In the genomic region with DNA sequence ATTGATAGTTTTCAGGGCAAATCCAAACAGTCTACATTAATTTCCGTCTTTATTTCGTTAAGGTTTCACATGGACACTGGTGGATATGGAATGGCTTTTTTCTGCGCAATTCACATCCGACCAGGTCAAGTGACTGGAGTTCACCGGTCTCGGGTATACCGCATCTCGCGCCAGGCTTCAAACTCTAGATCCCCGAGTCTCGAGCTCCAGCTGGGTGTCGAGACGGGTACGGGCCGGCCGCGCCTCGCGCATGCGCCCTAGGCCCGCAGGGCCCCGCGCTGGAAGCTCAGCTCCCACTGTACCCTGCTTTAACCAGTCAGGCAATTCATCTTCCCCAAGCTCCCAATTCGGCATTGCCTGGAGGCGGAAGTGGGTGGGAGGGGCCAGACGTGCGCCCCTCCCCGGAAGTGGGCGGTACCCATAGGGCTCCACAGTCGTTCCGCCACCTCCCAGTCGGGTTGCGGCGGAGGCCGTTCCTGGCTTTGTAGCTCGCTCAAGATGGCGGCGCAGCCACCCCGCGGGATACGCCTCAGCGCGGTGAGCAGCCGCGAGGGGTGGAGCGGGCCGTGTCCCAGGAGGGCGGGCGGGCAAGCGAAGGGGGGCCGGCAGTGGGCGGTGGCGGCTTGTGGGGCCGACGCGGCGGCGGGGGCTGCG, we compare ENCODE assay signal across 1 cellular context.
TF ChIP-seq lines count a peak whose summit lies in the region.

A gene with protein sequence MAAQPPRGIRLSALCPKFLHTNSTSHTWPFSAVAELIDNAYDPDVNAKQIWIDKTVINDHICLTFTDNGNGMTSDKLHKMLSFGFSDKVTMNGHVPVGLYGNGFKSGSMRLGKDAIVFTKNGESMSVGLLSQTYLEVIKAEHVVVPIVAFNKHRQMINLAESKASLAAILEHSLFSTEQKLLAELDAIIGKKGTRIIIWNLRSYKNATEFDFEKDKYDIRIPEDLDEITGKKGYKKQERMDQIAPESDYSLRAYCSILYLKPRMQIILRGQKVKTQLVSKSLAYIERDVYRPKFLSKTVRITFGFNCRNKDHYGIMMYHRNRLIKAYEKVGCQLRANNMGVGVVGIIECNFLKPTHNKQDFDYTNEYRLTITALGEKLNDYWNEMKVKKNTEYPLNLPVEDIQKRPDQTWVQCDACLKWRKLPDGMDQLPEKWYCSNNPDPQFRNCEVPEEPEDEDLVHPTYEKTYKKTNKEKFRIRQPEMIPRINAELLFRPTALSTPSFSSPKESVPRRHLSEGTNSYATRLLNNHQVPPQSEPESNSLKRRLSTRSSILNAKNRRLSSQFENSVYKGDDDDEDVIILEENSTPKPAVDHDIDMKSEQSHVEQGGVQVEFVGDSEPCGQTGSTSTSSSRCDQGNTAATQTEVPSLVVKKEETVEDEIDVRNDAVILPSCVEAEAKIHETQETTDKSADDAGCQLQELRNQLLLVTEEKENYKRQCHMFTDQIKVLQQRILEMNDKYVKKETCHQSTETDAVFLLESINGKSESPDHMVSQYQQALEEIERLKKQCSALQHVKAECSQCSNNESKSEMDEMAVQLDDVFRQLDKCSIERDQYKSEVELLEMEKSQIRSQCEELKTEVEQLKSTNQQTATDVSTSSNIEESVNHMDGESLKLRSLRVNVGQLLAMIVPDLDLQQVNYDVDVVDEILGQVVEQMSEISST (plus strand): TSS at position 431 of the 654 bp plus-strand sequence. CDS start 68 bp downstream, at position 499.

TF ChIP-seq in HEK293, 187 proteins besides CTCF, POLR2A, EP300 and RAD21 (continued from another document):
- TF ChIP-seq GLI4 (tag by site-specific recombination; IDR thresholded peaks at IDR 0.05) (0 out of 2 replicates have a peak, but pooled peaks have one; percentile 3), ZNF138 (tag by site-specific recombination; IDR thresholded peaks at IDR 0.05; ENCODE audit: borderline replicate concordance) (no peak), ZNF621 (tag by site-specific recombination; IDR thresholded peaks at IDR 0.05) (no peak), GLIS1 (tag by site-specific recombination; IDR thresholded peaks at IDR 0.05) (0 out of 2 replicates have a peak, but pooled peaks have one; percentile 2), KLF9 (tag by site-specific recombination; IDR thresholded peaks at IDR 0.05; ENCODE audit: low read depth) (peak; percentile 68; the same call in 1 of the 2 replicates), GLIS2 (tag by site-specific recombination; IDR thresholded peaks at IDR 0.05) (no peak), SP7 (tag by site-specific recombination; IDR thresholded peaks at IDR 0.05) (peak; percentile 81), REPIN1 (tag by site-specific recombination; IDR thresholded peaks at IDR 0.05; ENCODE audit: low read depth) (no peak), ZNF701 (tag by site-specific recombination; IDR thresholded peaks at IDR 0.05) (no peak), ZNF184 (tag by site-specific recombination; IDR thresholded peaks at IDR 0.05) (peak; percentile 36)
- TF ChIP-seq, protein P1, sequence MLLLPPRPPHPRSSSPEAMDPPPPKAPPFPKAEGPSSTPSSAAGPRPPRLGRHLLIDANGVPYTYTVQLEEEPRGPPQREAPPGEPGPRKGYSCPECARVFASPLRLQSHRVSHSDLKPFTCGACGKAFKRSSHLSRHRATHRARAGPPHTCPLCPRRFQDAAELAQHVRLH (tag by site-specific recombination; IDR thresholded peaks at IDR 0.05) = no peak
- TF ChIP-seq, protein P2, sequence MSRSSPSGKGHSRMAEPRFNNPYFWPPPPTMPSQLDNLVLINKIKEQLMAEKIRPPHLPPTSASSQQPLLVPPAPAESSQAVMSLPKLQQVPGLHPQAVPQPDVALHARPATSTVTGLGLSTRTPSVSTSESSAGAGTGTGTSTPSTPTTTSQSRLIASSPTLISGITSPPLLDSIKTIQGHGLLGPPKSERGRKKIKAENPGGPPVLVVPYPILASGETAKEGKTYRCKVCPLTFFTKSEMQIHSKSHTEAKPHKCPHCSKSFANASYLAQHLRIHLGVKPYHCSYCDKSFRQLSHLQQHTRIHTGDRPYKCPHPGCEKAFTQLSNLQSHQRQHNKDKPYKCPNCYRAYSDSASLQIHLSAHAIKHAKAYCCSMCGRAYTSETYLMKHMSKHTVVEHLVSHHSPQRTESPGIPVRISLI (tag by site-specific recombination; IDR thresholded peaks at IDR 0.05) = peak; percentile 91; the same call in 1 of the 2 replicates
- TF ChIP-seq, protein P3, sequence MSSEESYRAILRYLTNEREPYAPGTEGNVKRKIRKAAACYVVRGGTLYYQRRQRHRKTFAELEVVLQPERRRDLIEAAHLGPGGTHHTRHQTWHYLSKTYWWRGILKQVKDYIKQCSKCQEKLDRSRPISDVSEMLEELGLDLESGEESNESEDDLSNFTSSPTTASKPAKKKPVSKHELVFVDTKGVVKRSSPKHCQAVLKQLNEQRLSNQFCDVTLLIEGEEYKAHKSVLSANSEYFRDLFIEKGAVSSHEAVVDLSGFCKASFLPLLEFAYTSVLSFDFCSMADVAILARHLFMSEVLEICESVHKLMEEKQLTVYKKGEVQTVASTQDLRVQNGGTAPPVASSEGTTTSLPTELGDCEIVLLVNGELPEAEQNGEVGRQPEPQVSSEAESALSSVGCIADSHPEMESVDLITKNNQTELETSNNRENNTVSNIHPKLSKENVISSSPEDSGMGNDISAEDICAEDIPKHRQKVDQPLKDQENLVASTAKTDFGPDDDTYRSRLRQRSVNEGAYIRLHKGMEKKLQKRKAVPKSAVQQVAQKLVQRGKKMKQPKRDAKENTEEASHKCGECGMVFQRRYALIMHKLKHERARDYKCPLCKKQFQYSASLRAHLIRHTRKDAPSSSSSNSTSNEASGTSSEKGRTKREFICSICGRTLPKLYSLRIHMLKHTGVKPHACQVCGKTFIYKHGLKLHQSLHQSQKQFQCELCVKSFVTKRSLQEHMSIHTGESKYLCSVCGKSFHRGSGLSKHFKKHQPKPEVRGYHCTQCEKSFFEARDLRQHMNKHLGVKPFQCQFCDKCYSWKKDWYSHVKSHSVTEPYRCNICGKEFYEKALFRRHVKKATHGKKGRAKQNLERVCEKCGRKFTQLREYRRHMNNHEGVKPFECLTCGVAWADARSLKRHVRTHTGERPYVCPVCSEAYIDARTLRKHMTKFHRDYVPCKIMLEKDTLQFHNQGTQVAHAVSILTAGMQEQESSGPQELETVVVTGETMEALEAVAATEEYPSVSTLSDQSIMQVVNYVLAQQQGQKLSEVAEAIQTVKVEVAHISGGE (tag by site-specific recombination; conservative IDR thresholded peaks at IDR 0.05; ENCODE audit: low read depth) = peak; percentile 92
TF ChIP-seq in HEK293: peak in this region for 44.
